ENCODE assay signal across 17 cellular contexts in genomic region chr13:31437975-31438374, GRCh38.
DNase-seq lines count a peak whose midpoint lies in the region; ATAC-seq lines count a peak whose summit lies in the region.
"Had no signal": no experiment of that assay in that cellular context is flagged by ENCODE, and none has a peak within 500 bp of the region (broad histone marks: within the 10 kb centered on the region; RNA-seq: fewer than 3 reads in every experiment).

No MANE protein-coding gene starts in this region.

- peak; percentile 52 for DNase-seq in EH (ENCODE audit: low read depth)
- peak; percentile 52 to 67 for DNase-seq in HAP-1 (ENCODE audit: low spot score in 2 of 2)
- peak; percentile 74 for DNase-seq in adipocyte (ENCODE audit: low read depth)
- DNase-seq in foreskin melanocyte: peak; percentile 39
- DNase-seq in 8988T: no peak
- DNase-seq in effector CD8-positive, alpha-beta T cell (lab: John Stamatoyannopoulos, UW): no peak
- no peak for DNase-seq in amygdala (lab: John Stamatoyannopoulos, UW)
- DNase-seq: CD4-positive, alpha-beta T cell; DND-41; HCEC 1CT; NCI-H1436; NCI-H2029; NCI-H774; PC-9; T-cell had no signal

- H3K9ac ChIP-seq in adipocyte (ENCODE audit: low read length): no peak overlapping the region

- no peak for ATAC-seq in GM19452 (IDR thresholded peaks at IDR 0.05; ENCODE audit: unreplicated experiment)
- ATAC-seq: K562, T-cell had no signal

- H3K27me3 ChIP-seq in HAP-1 (ENCODE audit: low read depth) (no peaks in the 10 kb centered on the region), adipocyte (replicated peaks; ENCODE audit: control insufficient read depth, insufficient read depth, low read length) (no peaks in the 10 kb centered on the region)

- H3K4me1 ChIP-seq in HAP-1: peaks cover 11% of the 10 kb centered on the region
- H3K4me1 ChIP-seq in adipocyte (ENCODE audit: control insufficient read depth, insufficient read depth, low read length): peaks cover 11% of the 10 kb centered on the region

- in situ Hi-C loops in HAP-1 (cut with MboI; ENCODE audit: low sequenced_read_pairs): loop anchor here (5.0 to 10.0 kb wide), 2 partner anchors 299 to 357 kb away; partner anchors contain the start of gene RXFP2

- H3K36me3 ChIP-seq in HAP-1 (replicated peaks): no peaks in the 10 kb centered on the region
- H3K36me3 ChIP-seq in adipocyte (ENCODE audit: control insufficient read depth, insufficient read depth, low read length, severe bottlenecking): no peaks in the 10 kb centered on the region

- H3K9me3 ChIP-seq in HAP-1 (no peaks in the 10 kb centered on the region), adipocyte (ENCODE audit: control insufficient read depth, low read length) (no peaks in the 10 kb centered on the region)

- H3K4me3 ChIP-seq in HAP-1 (no peak overlapping the region), adipocyte (ENCODE audit: low read length) (no peak overlapping the region)
- H3K4me3 ChIP-seq: K562, PC-9 had no signal

Comparison
In these comparisons a context has a peak if more than half of its experiments do, and no peak if none do; other contexts are left out.
1. DNase-seq: peak in EH (single experiment), HAP-1 (2 of 2), adipocyte (single experiment) and foreskin melanocyte (single experiment); none in 8988T (single experiment), effector CD8-positive, alpha-beta T cell (single experiment) and amygdala (0 of 56).